ENCODE assay signal across 8 cellular contexts in genomic region chr15:50685976-50686467, GRCh38. TPM values are rescaled to one million over a fixed set of nuclear protein-coding genes. Genes with fewer than 3 reads are reported as not detected.
DNase-seq lines count a peak whose midpoint lies in the region; ATAC-seq and TF ChIP-seq lines count a peak whose summit lies in the region.

No MANE protein-coding gene starts in this region.

- peaks cover 15% of the 10 kb centered on the region for H3K36me3 ChIP-seq in NT2/D1 (ENCODE audit: insufficient read depth, insufficient read length, low read length)
- peaks cover 0 to 21% (median 9%) of the 10 kb centered on the region in 4 donors for H3K36me3 ChIP-seq in esophagus muscularis mucosa

- intact Hi-C loops in esophagus muscularis mucosa (cut with DNase I): loop anchor here (5.0 kb wide), 1 partner anchor 81 kb away; the partner anchor contains the start of gene SPPL2A

- peaks cover 16% of the 10 kb centered on the region for H3K36me3 Mint-ChIP-seq in activated T-cell treated with anti-CD3 and anti-CD28 coated beads, Interleukin-2, amount 50 U/mL, for 4 hours (ENCODE audit: insufficient read depth)
- peaks cover 0 to 39% (median 1%) of the 10 kb centered on the region in 3 donors for H3K36me3 Mint-ChIP-seq in naive thymus-derived CD8-positive, alpha-beta T cell
- peaks cover 44% of the 10 kb centered on the region for H3K36me3 Mint-ChIP-seq in stimulated activated naive CD8-positive, alpha-beta T cell treated with anti-CD3 and anti-CD28 coated beads, Interleukin-15, Interleukin-2, amounts not matched to agents 100 ng/mL and 50 ng/mL, for 24 hours (ENCODE audit: low read depth)

- no peaks in the 10 kb centered on the region for H3K4me1 ChIP-seq in NT2/D1 (ENCODE audit: insufficient read depth, insufficient read length)
- peaks cover 31 to 52% (median 45%) of the 10 kb centered on the region in 4 donors for H3K4me1 ChIP-seq in esophagus muscularis mucosa

- H3K4me3 ChIP-seq in NT2/D1 (ENCODE audit: insufficient read length, low read depth): peak overlapping the region; percentile 89
- H3K4me3 ChIP-seq in esophagus muscularis mucosa: peak overlapping the region; percentile 58 to 95 (median 84)

- no peak for TF ChIP-seq EP300 in esophagus muscularis mucosa (IDR thresholded peaks at IDR 0.05)

- H3K9me3 Mint-ChIP-seq in activated T-cell treated with anti-CD3 and anti-CD28 coated beads, Interleukin-2, amount 50 U/mL, for 4 hours: no peaks in the 10 kb centered on the region
- H3K9me3 Mint-ChIP-seq in naive thymus-derived CD8-positive, alpha-beta T cell: no peaks in the 10 kb centered on the region
- no peaks in the 10 kb centered on the region for H3K9me3 Mint-ChIP-seq in stimulated activated naive CD8-positive, alpha-beta T cell treated with anti-CD3 and anti-CD28 coated beads, Interleukin-15, Interleukin-2, amounts not matched to agents 100 ng/mL and 50 ng/mL, for 24 hours

- TF ChIP-seq CTCF in esophagus muscularis mucosa (IDR thresholded peaks at IDR 0.05): no peak

- 2% methylated on average over 11 of the region's 30 CpGs for WGBS in esophagus muscularis mucosa

- H3K4me1 Mint-ChIP-seq in activated T-cell treated with anti-CD3 and anti-CD28 coated beads, Interleukin-2, amount 50 U/mL, for 4 hours (ENCODE audit: low read depth): peaks cover 57% of the 10 kb centered on the region
- peaks cover 27 to 64% (median 60%) of the 10 kb centered on the region in 4 donors for H3K4me1 Mint-ChIP-seq in naive thymus-derived CD8-positive, alpha-beta T cell
- H3K4me1 Mint-ChIP-seq in stimulated activated naive CD8-positive, alpha-beta T cell treated with anti-CD3 and anti-CD28 coated beads, Interleukin-15, Interleukin-2, amounts not matched to agents 100 ng/mL and 50 ng/mL, for 24 hours (ENCODE audit: low read depth): peaks cover 64% of the 10 kb centered on the region

- peak; percentile 63 for ATAC-seq in GM18907 (IDR thresholded peaks at IDR 0.05; ENCODE audit: unreplicated experiment)
- peak; percentile 57 for ATAC-seq in HG03135 (IDR thresholded peaks at IDR 0.05; ENCODE audit: unreplicated experiment)
- peak; percentile 77 to 82 for ATAC-seq in activated T-cell treated with anti-CD3 and anti-CD28 coated beads, Interleukin-2, amount 50 U/mL, for 4 hours
- ATAC-seq in naive thymus-derived CD8-positive, alpha-beta T cell: peak; percentile 71 to 76

- H3K9me3 ChIP-seq in NT2/D1 (ENCODE audit: insufficient read depth, low read length) (no peaks in the 10 kb centered on the region), esophagus muscularis mucosa (no peaks in the 10 kb centered on the region)

- DNase-seq in AG20443 (ENCODE audit: low spot score) (peak; percentile 42), NT2/D1 (ENCODE audit: low read depth, low spot score) (peak; percentile 44), esophagus muscularis mucosa (ENCODE audit: extremely low spot score) (no peak)
- DNase-seq in activated T-cell treated with anti-CD3 and anti-CD28 coated beads, Interleukin-2, amount 50 U/mL, for 4 hours: peak; percentile 75
- peak in 9 of 10 donors; percentile 50 to 76 (median 68) for DNase-seq in naive thymus-derived CD8-positive, alpha-beta T cell

- H3K27me3 ChIP-seq in NT2/D1 (ENCODE audit: insufficient read depth, insufficient read length) (no peaks in the 10 kb centered on the region), esophagus muscularis mucosa (no peaks in the 10 kb centered on the region)

- peak overlapping the region; percentile 89 for H3K9ac ChIP-seq in NT2/D1 (ENCODE audit: insufficient read length, low read depth)

- H3K27me3 Mint-ChIP-seq in activated T-cell treated with anti-CD3 and anti-CD28 coated beads, Interleukin-2, amount 50 U/mL, for 4 hours (ENCODE audit: low read depth): no peaks in the 10 kb centered on the region
- H3K27me3 Mint-ChIP-seq in naive thymus-derived CD8-positive, alpha-beta T cell: no peaks in the 10 kb centered on the region
- no peaks in the 10 kb centered on the region for H3K27me3 Mint-ChIP-seq in stimulated activated naive CD8-positive, alpha-beta T cell treated with anti-CD3 and anti-CD28 coated beads, Interleukin-15, Interleukin-2, amounts not matched to agents 100 ng/mL and 50 ng/mL, for 24 hours

- TF ChIP-seq POLR2A in esophagus muscularis mucosa (IDR thresholded peaks at IDR 0.05; ENCODE audit: low read depth): no peak

- peak overlapping the region; percentile 90 to 99 (median 98) for H3K27ac Mint-ChIP-seq in naive thymus-derived CD8-positive, alpha-beta T cell
- H3K27ac Mint-ChIP-seq in stimulated activated naive CD8-positive, alpha-beta T cell treated with anti-CD3 and anti-CD28 coated beads, Interleukin-15, Interleukin-2, amounts not matched to agents 100 ng/mL and 50 ng/mL, for 24 hours: peak overlapping the region; percentile 99

- POLR2A ChIA-PET in naive thymus-derived CD8-positive, alpha-beta T cell (lab: Charles Lee): interaction anchor here (0.5 to 1.3 kb wide), 4 partner anchors 8 to 195 kb away, joined by 3 to 4 read pairs (median 4); partner anchors contain the start of gene SPPL2A

- H3K4me3 Mint-ChIP-seq in activated T-cell treated with anti-CD3 and anti-CD28 coated beads, Interleukin-2, amount 50 U/mL, for 4 hours: peak overlapping the region; percentile 99
- H3K4me3 Mint-ChIP-seq in naive thymus-derived CD8-positive, alpha-beta T cell: peak overlapping the region; percentile 83 to 99 (median 97)
- H3K4me3 Mint-ChIP-seq in stimulated activated naive CD8-positive, alpha-beta T cell treated with anti-CD3 and anti-CD28 coated beads, Interleukin-15, Interleukin-2, amounts not matched to agents 100 ng/mL and 50 ng/mL, for 24 hours: peak overlapping the region; percentile 89

- H3K27ac ChIP-seq in esophagus muscularis mucosa (replicated peaks in 1 of 4): peak overlapping the region; percentile 86 to 97 (median 96)

RNA-seq across cellular contexts. Expression of gene TRPM7, which starts 0.6 kb away (rescaled TPM):
- total RNA-seq in activated T-cell treated with anti-CD3 and anti-CD28 coated beads, Interleukin-2, amount 50 U/mL, for 4 hours: 10 to 100 TPM; 42.5 to 46.4 (median 42.6) TPM
- 10 to 100 TPM; 27.9 to 39.9 (median 33.9) TPM for total RNA-seq in esophagus muscularis mucosa
- 10 to 100 TPM; 62.8 to 69.2 TPM for total RNA-seq in naive thymus-derived CD8-positive, alpha-beta T cell
- 10 to 100 TPM; 13.4 to 14.2 (median 13.7) TPM for polyA plus RNA-seq in naive thymus-derived CD8-positive, alpha-beta T cell
